In the genomic region with DNA sequence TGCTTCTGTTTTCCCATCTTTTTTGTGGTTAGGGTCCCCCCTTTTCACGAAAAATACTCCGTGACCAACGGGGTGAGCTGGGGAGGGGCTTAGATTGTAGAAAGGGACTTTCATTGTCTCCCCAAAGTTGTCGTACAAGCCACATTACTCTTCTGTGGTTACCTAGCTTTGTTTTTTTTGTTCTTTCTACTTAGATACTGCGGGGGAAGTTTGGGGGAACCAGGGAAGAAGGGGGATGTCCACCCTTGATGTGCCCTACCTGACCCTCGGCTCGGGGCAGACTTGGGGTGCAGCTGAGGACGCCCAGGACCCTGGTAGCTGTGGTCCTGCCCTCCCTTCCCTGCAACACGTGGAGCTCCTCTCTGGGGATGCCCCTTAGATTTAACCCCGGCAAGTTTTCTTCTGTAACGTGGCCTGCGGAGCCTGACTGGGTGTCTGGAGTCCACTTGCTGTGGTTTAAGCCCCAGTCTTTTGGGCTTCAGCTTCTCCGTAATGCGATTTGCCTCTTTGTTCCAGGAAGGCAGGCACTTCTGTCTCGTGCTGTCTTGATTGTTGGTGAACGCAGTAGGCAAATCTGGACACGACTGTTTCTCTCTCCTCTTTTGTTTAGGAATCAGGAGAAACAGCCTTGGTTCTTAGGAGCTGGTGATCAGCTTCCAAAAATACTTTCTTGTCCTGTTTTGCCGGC, we compare ENCODE assay signal across 8 cellular contexts. TPM values are rescaled to one million over a fixed set of nuclear protein-coding genes. Genes with fewer than 3 reads are reported as not detected.
DNase-seq lines count a peak whose midpoint lies in the region; ATAC-seq, FAIRE-seq and TF ChIP-seq lines count a peak whose summit lies in the region.

No MANE protein-coding gene starts in this region.

- intact Hi-C loops in CD14-positive monocyte (cut with micrococcal nuclease), result loop anchor here in 1 of 2 donors (5.0 kb wide), 1 partner anchor 63 kb away; a partner anchor contains a TSS

- peak overlapping the region; percentile 69 to 94 (median 77) for H3K9ac ChIP-seq in skeletal muscle tissue (ENCODE audit: low read depth in 1 of 3, low read length in 3 of 3)

- H3K9me3 ChIP-seq in skeletal muscle tissue (ENCODE audit: control insufficient read depth in 3 of 3, low read length in 3 of 3), result no peaks in the 10 kb centered on the region

- H3K27ac ChIP-seq in skeletal muscle tissue (ENCODE audit: low read depth, low read length), result peak overlapping the region; percentile 76

- H3K27me3 ChIP-seq in skeletal muscle tissue (ENCODE audit: control insufficient read depth in 3 of 3, insufficient read depth in 3 of 3, low read length in 3 of 3), result no peaks in the 10 kb centered on the region

- H3K27ac Mint-ChIP-seq in CD14-positive monocyte, result peak overlapping the region; percentile 76 to 89 (median 82)

- no peak for FAIRE-seq in urothelium cell line (lab: Jason Lieb, UNC)

- TF ChIP-seq CTCF in CD14-positive monocyte (IDR thresholded peaks at IDR 0.05) (no peak), astrocyte of the spinal cord (IDR thresholded peaks at IDR 0.05; ENCODE audit: low read depth, low read length) (no peak)

- H3K4me1 Mint-ChIP-seq in CD14-positive monocyte, result peaks cover 54% of the 10 kb centered on the region

- H3K4me3 ChIP-seq in astrocyte of the spinal cord (ENCODE audit: low read depth, low read length), result peak overlapping the region; percentile 77
- H3K4me3 ChIP-seq in iPS-11a (ENCODE audit: low read depth, low read length), result peak overlapping the region; percentile 76
- peak overlapping the region; percentile 77 to 84 (median 81) for H3K4me3 ChIP-seq in skeletal muscle tissue (ENCODE audit: low read length in 3 of 3)

- peak; percentile 19 for ATAC-seq in HG03432 (IDR thresholded peaks at IDR 0.05; ENCODE audit: unreplicated experiment)

- H3K27me3 Mint-ChIP-seq in CD14-positive monocyte (ENCODE audit: low read depth in 3 of 3), result peaks cover 0 to 6% (median 2%) of the 10 kb centered on the region in 3 donors

- H3K36me3 Mint-ChIP-seq in CD14-positive monocyte, result no peaks in the 10 kb centered on the region

- in situ Hi-C loops in astrocyte of the spinal cord (cut with HindIII; ENCODE audit: low sequenced_read_pairs), result no loop called here

- H3K36me3 ChIP-seq in skeletal muscle tissue (ENCODE audit: control insufficient read depth in 3 of 3, insufficient read depth in 3 of 3, low read length in 3 of 3), result no peaks in the 10 kb centered on the region

- peaks cover 0 to 2% (median 0%) of the 10 kb centered on the region in 7 donors for H3K9me3 Mint-ChIP-seq in CD14-positive monocyte

- H3K4me3 Mint-ChIP-seq in CD14-positive monocyte, result peak overlapping the region; percentile 89 to 98

- peaks cover 29 to 47% (median 38%) of the 10 kb centered on the region in 3 donors for H3K4me1 ChIP-seq in skeletal muscle tissue (ENCODE audit: control insufficient read depth in 3 of 3, insufficient read depth in 3 of 3, low read length in 3 of 3)

- DNase-seq in CD14-positive monocyte (ENCODE audit: low spot score) (no peak), T follicular helper cell (ENCODE audit: low read depth) (peak; percentile 9), astrocyte of the spinal cord (ENCODE audit: low read depth, low spot score) (peak; percentile 44), cerebellar nuclear complex (lab: John Stamatoyannopoulos, UW) (no peak), urothelium cell line (ENCODE audit: low spot score) (no peak)

RNA-seq across cellular contexts. Expression of a gene that starts 0.9 kb away (rescaled TPM):
- polyA plus RNA-seq in CD14-positive monocyte, result 1 to 10 TPM; 1.4 to 3.0 TPM
- 9.9 TPM for total RNA-seq in skeletal muscle tissue

Comparison
In these comparisons a context has a peak if more than half of its experiments do, and no peak if none do; other contexts are left out.
1. DNase-seq: peak in T follicular helper cell (single experiment) and astrocyte of the spinal cord (single experiment); none in CD14-positive monocyte (single experiment), cerebellar nuclear complex (0 of 2) and urothelium cell line (single experiment).
2. Peak in every context shown above with its lines, with median percentiles within 50 percentile points of each other: H3K4me3 ChIP-seq.